Comparison of ENCODE assay signal across 8 cellular contexts in the genomic region with DNA sequence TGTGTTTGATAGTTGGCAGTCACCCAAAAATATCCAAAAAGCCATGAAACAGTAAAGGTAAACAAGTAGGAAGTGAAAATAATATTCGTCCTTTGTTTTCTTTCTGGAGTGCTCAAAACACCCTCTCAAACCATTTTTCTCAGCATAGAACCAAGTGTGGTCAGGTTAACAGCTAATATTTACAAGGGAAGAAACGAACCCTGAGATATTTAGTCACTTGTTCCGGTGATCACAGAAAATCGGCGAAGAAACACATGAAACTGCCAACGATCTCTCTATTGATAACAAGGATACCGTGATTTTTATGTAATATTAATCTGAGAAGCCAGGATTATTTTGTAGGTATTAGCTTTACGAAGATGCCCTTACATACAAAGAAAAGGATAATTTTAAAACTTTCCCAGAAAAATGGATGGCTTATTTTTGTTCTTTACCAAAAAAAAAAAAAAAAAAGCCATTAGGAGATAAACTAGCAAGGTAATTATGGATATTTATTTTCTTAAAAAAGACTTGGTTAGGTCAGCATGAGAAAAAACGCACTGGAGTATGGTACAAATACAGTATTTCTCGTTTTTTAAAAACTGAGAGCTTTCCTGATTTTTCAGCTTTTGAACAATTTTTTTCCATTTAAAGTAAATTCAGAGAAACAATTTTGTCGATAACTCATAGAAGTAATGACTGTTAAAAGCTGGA.
DNase-seq lines count a peak whose midpoint lies in the region; ATAC-seq and TF ChIP-seq lines count a peak whose summit lies in the region.

No MANE protein-coding gene starts in this region.

- H3K36me3 ChIP-seq in mesodermal cell (ENCODE audit: control insufficient read depth, insufficient read depth, low read length) = peaks cover 4% of the 10 kb centered on the region

- no peaks in the 10 kb centered on the region for H3K9me3 ChIP-seq in mesodermal cell (ENCODE audit: control insufficient read depth, low read length)

- ATAC-seq in GM21737 (IDR thresholded peaks at IDR 0.05; ENCODE audit: unreplicated experiment) = no peak
- no peak for ATAC-seq in HG02970 (IDR thresholded peaks at IDR 0.05; ENCODE audit: low FRiP score, unreplicated experiment)
- ATAC-seq in esophagus mucosa = no peak

- no peak for TF ChIP-seq CTCF in GM12865 (IDR thresholded peaks at IDR 0.05; ENCODE audit: insufficient read depth, low read depth, low read length, missing control alignments)
- no peak for TF ChIP-seq CTCF in cardiac fibroblast (IDR thresholded peaks at IDR 0.05; ENCODE audit: low read depth, low read length)

- WGBS in mesodermal cell (ENCODE audit: insufficient coverage in 2 of 2), 2 experiments = 15% methylated on average over 6 of the region's 11 CpGs; no CpG with 5 or more reads in 1 of the 2 experiments

- peaks cover 4% of the 10 kb centered on the region for H3K4me1 ChIP-seq in mesodermal cell (ENCODE audit: control insufficient read depth, insufficient read depth, low read length, poor library complexity, severe bottlenecking)

- H3K4me3 ChIP-seq in GM12865 (ENCODE audit: low read depth, low read length) = peak overlapping the region; percentile 93
- H3K4me3 ChIP-seq in cardiac fibroblast (replicated peaks in 1 of 2; ENCODE audit: low read depth in 2 of 2, low read length in 2 of 2) = peak overlapping the region; percentile 65 to 79
- peak overlapping the region; percentile 65 for H3K4me3 ChIP-seq in mesodermal cell (ENCODE audit: extremely low read depth, insufficient read depth, low read length, poor library complexity, severe bottlenecking)

- no peak for DNase-seq in GM12865 (ENCODE audit: low read depth)
- peak; percentile 76 for DNase-seq in NCI-H2107 (lab: John Stamatoyannopoulos, UW)
- DNase-seq in cardiac fibroblast (ENCODE audit: low read depth in 2 of 2) = no peak
- no peak for DNase-seq in glomerular visceral epithelial cell (ENCODE audit: extremely low spot score)

- peak overlapping the region; percentile 100 for H3K27ac ChIP-seq in mesodermal cell (ENCODE audit: low read depth, low read length, severe bottlenecking)
